In the genomic region with DNA sequence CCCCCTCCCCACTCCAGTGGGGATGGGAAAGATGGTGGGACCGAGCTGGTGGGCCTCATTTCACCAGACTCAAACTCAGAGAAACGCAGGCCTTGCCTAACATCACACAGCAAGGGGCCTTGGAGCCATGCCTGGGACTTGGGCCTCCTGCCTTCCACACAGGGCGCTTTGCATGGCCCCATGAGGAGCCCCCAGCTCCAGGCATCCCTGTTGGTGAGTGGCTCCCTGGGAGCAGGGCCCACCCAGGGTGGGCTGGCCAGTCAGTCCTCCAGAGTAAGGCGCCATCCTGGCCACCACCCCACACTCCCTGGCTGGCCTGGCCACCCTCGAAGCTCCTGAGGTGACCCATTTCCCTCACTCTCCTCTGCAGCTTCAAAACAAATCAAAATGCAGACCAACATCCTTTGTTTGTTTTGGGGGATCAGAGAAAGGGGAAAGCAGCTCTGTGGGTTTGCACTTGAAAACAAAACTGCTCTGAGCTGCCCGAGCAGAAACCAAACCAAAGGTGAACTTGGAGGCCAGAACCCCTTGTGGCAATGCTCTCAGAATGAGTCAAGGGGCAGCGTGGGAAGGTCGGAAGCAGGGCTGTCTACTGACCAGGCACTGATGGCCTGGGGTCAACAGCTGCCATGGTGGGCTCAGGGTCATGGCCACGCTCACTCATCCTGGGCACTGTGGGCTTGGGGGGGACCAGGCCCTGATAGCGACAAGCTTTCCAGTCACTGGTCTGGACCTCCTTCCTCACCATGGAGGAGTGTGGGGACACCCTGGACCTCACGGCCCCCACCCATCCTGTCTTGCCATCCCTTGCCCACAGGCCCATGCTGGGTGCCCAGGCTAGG, we compare ENCODE assay signal across 15 cellular contexts. TPM values are rescaled to one million over a fixed set of nuclear protein-coding genes. Genes with fewer than 3 reads are reported as not detected.
DNase-seq lines count a peak whose midpoint lies in the region; ATAC-seq, FAIRE-seq and TF ChIP-seq lines count a peak whose summit lies in the region.
"Had no signal": no experiment of that assay in that cellular context is flagged by ENCODE, and none has a peak within 500 bp of the region (broad histone marks: within the 10 kb centered on the region; RNA-seq: fewer than 3 reads in every experiment).

No MANE protein-coding gene starts in this region.

- no peak overlapping the region for H3K27ac Mint-ChIP-seq in osteocyte (ENCODE audit: unreplicated experiment)
- no peak overlapping the region for H3K27ac Mint-ChIP-seq in T-helper 2 cell treated with Interferon-gamma antibody and Interleukin-4, amounts not matched to agents 5 μg/mL and 100 μg/mL, for 36 hours
- H3K27ac Mint-ChIP-seq: neural progenitor cell had no signal

- no peak overlapping the region for H3K4me3 ChIP-seq in choroid plexus epithelial cell (ENCODE audit: low read depth, low read length)
- no peak overlapping the region for H3K4me3 ChIP-seq in mucosa of descending colon
- H3K4me3 ChIP-seq: left lung, neural progenitor cell had no signal

- peak; percentile 64 for FAIRE-seq in GM19239 (lab: Jason Lieb, UNC)
- FAIRE-seq: endometrium had no signal

- no peaks in the 10 kb centered on the region for H3K9me3 ChIP-seq in mucosa of descending colon
- H3K9me3 ChIP-seq: left lung had no signal

- no peaks in the 10 kb centered on the region for H3K36me3 ChIP-seq in mucosa of descending colon (ENCODE audit: low read depth)
- H3K36me3 ChIP-seq: left lung, neural progenitor cell had no signal

- H3K4me3 Mint-ChIP-seq in osteocyte (ENCODE audit: unreplicated experiment) = no peak overlapping the region
- H3K4me3 Mint-ChIP-seq in T-helper 2 cell treated with Interferon-gamma antibody and Interleukin-4, amounts not matched to agents 5 μg/mL and 100 μg/mL, for 36 hours = no peak overlapping the region
- H3K4me3 Mint-ChIP-seq: activated T-cell treated with anti-CD3 and anti-CD28 coated beads, Interleukin-2, amount 50 U/mL, for 4 hours; neural progenitor cell had no signal

- intact Hi-C loops in mucosa of descending colon (cut with DNase I, micrococcal nuclease) = loop anchor here (10.0 kb wide), 1 partner anchor 103 kb away; no protein-coding TSS in a partner anchor

- H3K36me3 Mint-ChIP-seq in osteocyte (ENCODE audit: unreplicated experiment) = no peaks in the 10 kb centered on the region
- H3K36me3 Mint-ChIP-seq in T-helper 2 cell treated with Interferon-gamma antibody and Interleukin-4, amounts not matched to agents 5 μg/mL and 100 μg/mL, for 36 hours (ENCODE audit: low read depth) = no peaks in the 10 kb centered on the region
- H3K36me3 Mint-ChIP-seq: neural progenitor cell had no signal

- H3K4me1 ChIP-seq in mucosa of descending colon (ENCODE audit: low read depth) = no peaks in the 10 kb centered on the region
- H3K4me1 ChIP-seq: left lung had no signal

- TF ChIP-seq CTCF in GM10266 (IDR thresholded peaks at IDR 0.05; ENCODE audit: control insufficient read depth, insufficient read depth, low read depth, missing control alignments) (no peak), choroid plexus epithelial cell (conservative IDR thresholded peaks at IDR 0.05; ENCODE audit: low read depth, low read length) (no peak), mucosa of descending colon (IDR thresholded peaks at IDR 0.05) (no peak), osteocyte (IDR thresholded peaks at IDR 0.05) (no peak)

- H3K9me3 Mint-ChIP-seq in osteocyte (ENCODE audit: unreplicated experiment) = no peaks in the 10 kb centered on the region
- H3K9me3 Mint-ChIP-seq in T-helper 2 cell treated with Interferon-gamma antibody and Interleukin-4, amounts not matched to agents 5 μg/mL and 100 μg/mL, for 36 hours = no peaks in the 10 kb centered on the region
- H3K9me3 Mint-ChIP-seq: activated T-cell treated with anti-CD3 and anti-CD28 coated beads, Interleukin-2, amount 50 U/mL, for 4 hours had no signal

- H3K4me1 Mint-ChIP-seq in osteocyte (ENCODE audit: unreplicated experiment) = no peaks in the 10 kb centered on the region
- peaks cover 6% of the 10 kb centered on the region for H3K4me1 Mint-ChIP-seq in T-helper 2 cell treated with Interferon-gamma antibody and Interleukin-4, amounts not matched to agents 5 μg/mL and 100 μg/mL, for 36 hours (ENCODE audit: low read depth)

- peak; percentile 59 for DNase-seq in GM10266 (ENCODE audit: extremely low spot score)
- peak; percentile 30 for DNase-seq in GM19239 (ENCODE audit: insufficient read length, low spot score)
- DNase-seq in choroid plexus epithelial cell (ENCODE audit: low read depth) = peak; percentile 38
- no peak for DNase-seq in HK-2 (ENCODE audit: unreplicated experiment)
- no peak for DNase-seq in mucosa of descending colon
- DNase-seq in osteocyte (ENCODE audit: extremely low spot score, unreplicated experiment) = no peak
- DNase-seq in T-helper 2 cell treated with Interferon-gamma antibody and Interleukin-4, amounts not matched to agents 5 μg/mL and 100 μg/mL, for 36 hours (ENCODE audit: low spot score) = no peak
- DNase-seq: activated T-cell treated with anti-CD3 and anti-CD28 coated beads, Interleukin-2, amount 50 U/mL, for 4 hours; GF-D8; head of caudate nucleus; left lung; NCI-H2171 treated with DMSO at 0.1 percent for 48 hours had no signal

- ATAC-seq in HG03064 (IDR thresholded peaks at IDR 0.05; ENCODE audit: low read depth, unreplicated experiment) (peak; percentile 53), mucosa of descending colon (no peak)
- ATAC-seq: activated T-cell treated with anti-CD3 and anti-CD28 coated beads, Interleukin-2, amount 50 U/mL, for 4 hours; left lung had no signal

- H3K27me3 Mint-ChIP-seq in osteocyte (ENCODE audit: unreplicated experiment) = no peaks in the 10 kb centered on the region
- H3K27me3 Mint-ChIP-seq in T-helper 2 cell treated with Interferon-gamma antibody and Interleukin-4, amounts not matched to agents 5 μg/mL and 100 μg/mL, for 36 hours (ENCODE audit: low read depth) = peaks cover 14% of the 10 kb centered on the region

RNA-seq across cellular contexts. Expression of gene VDAC1, which starts 37.0 kb away (rescaled TPM):
- total RNA-seq in mucosa of descending colon = 100 to 1,000 TPM; 153 to 283 (median 246) TPM
- 115 and 119 TPM in 2 replicates for total RNA-seq in osteocyte

Comparison
In these comparisons a context has a peak if more than half of its experiments do, and no peak if none do; other contexts are left out.
1. DNase-seq: peak in GM10266 (single experiment), GM19239 (single experiment) and choroid plexus epithelial cell (single experiment); none in HK-2 (single experiment), mucosa of descending colon (0 of 3), osteocyte (single experiment) and T-helper 2 cell treated with Interferon-gamma antibody and Interleukin-4, amounts not matched to agents 5 μg/mL and 100 μg/mL, for 36 hours (single experiment).